In the genomic region with DNA sequence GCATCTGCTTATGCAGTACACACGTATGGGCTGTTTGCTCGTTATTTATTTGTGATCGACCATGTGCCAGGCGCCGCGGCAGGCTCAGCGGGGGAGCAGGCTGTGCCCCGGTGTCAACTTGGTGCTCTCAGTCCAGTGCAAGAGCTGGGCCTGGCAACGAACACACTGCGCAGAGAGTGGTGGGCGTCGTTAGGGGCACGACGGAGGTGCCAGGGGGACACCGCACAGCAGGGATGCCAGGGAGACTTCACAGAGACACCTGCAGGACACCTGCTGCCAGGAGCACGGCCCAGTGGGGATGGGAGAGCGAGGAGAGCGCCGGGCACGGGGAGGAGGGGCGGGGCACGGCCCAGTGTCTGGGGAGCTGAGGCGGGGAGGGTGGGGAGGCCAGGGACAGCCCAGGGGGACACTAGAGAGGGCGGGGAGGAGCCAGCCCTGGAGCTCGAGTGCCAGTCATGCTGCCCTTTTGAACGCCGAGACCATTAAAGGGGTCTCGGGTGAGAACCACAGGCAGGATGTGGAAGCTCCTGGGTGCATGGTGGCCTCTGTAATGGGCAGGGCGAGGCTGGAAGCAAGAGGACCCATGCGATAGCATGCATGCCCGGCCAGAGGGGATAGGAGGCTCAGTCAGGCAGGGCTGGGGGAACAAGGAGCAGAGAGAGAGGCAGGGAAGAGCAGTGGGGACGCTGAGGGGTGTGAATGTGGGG, we compare ENCODE assay signal across 17 cellular contexts. TPM values are rescaled to one million over a fixed set of nuclear protein-coding genes. Genes with fewer than 3 reads are reported as not detected.
DNase-seq lines count a peak whose midpoint lies in the region; ATAC-seq and TF ChIP-seq lines count a peak whose summit lies in the region.
"Had no signal": no experiment of that assay in that cellular context is flagged by ENCODE, and none has a peak within 500 bp of the region (broad histone marks: within the 10 kb centered on the region; RNA-seq: fewer than 3 reads in every experiment).

No MANE protein-coding gene starts in this region.

- POLR2A ChIA-PET in SK-N-SH (lab: Yijun Ruan, JAX), result no interaction called here
- POLR2A ChIA-PET in activated CD4-positive, alpha-beta T cell treated with anti-CD3 and anti-CD28 coated beads for 36 hours (lab: Charles Lee), result no interaction called here

- no peaks in the 10 kb centered on the region for H4K20me1 ChIP-seq in SK-N-SH (ENCODE audit: insufficient read depth)

- H3K27me3 Mint-ChIP-seq in immature natural killer cell (ENCODE audit: low read depth in 3 of 3), result peaks cover 16 to 36% (median 25%) of the 10 kb centered on the region in 3 donors
- H3K27me3 Mint-ChIP-seq in activated CD4-positive, alpha-beta T cell treated with anti-CD3 and anti-CD28 coated beads for 36 hours, result peaks cover 39% of the 10 kb centered on the region

- H3K9me2 ChIP-seq in SK-N-SH, result no peaks in the 10 kb centered on the region

- intact Hi-C loops in activated CD4-positive, alpha-beta T cell treated with anti-CD3 and anti-CD28 coated beads for 36 hours (cut with DNase I, micrococcal nuclease), result no loop called here

- CTCF ChIA-PET in SK-N-SH (lab: Yijun Ruan, JAX), result interaction anchor here (0.7 to 7.2 kb wide), 8 partner anchors 9 to 197 kb away, joined by 3 to 122 read pairs (median 4); no protein-coding TSS in a partner anchor
- CTCF ChIA-PET in activated CD4-positive, alpha-beta T cell treated with anti-CD3 and anti-CD28 coated beads for 36 hours (lab: Charles Lee), result interaction anchor here (0.6 to 2.1 kb wide), 7 partner anchors 8 to 184 kb away, joined by 3 to 10 read pairs (median 3); no protein-coding TSS in a partner anchor

- no peak overlapping the region for H3K27ac ChIP-seq in SK-N-SH (ENCODE audit: low read depth in 2 of 2, low read length in 1 of 2)
- H3K27ac ChIP-seq: KMS-11, PC-9 had no signal

- peaks cover 6% of the 10 kb centered on the region for H3F3A ChIP-seq in SK-N-SH (replicated peaks; ENCODE audit: insufficient read depth)

- H3K9ac ChIP-seq in SK-N-SH (no peak overlapping the region), skeletal muscle satellite cell (ENCODE audit: low read depth, low read length) (no peak overlapping the region)
- H3K9ac ChIP-seq: KMS-11 had no signal

- H3K27me3 ChIP-seq in SK-N-SH (ENCODE audit: insufficient read depth), result peaks cover 60% of the 10 kb centered on the region
- peaks cover 78% of the 10 kb centered on the region for H3K27me3 ChIP-seq in skeletal muscle satellite cell (ENCODE audit: control insufficient read depth, insufficient read depth, low read length)

- peak overlapping the region in 4 of 5 donors; percentile 12 to 71 (median 62) for H3K4me3 Mint-ChIP-seq in immature natural killer cell
- no peak overlapping the region for H3K4me3 Mint-ChIP-seq in activated CD4-positive, alpha-beta T cell treated with anti-CD3 and anti-CD28 coated beads for 36 hours

- ATAC-seq in SK-N-SH treated with all-trans-retinoic acid at 6 μM for 48 hours, result no peak
- no peak for ATAC-seq in HG03457 (IDR thresholded peaks at IDR 0.05; ENCODE audit: unreplicated experiment)
- no peak for ATAC-seq in activated CD4-positive, alpha-beta T cell treated with anti-CD3 and anti-CD28 coated beads for 36 hours

- H3K9me3 ChIP-seq in SK-N-SH (no peaks in the 10 kb centered on the region), skeletal muscle satellite cell (replicated peaks; ENCODE audit: low read length) (peaks cover 4% of the 10 kb centered on the region)

- WGBS in SK-N-SH (ENCODE audit: low lambda C conversion rate), result 28% methylated on average over 23 of the region's 32 CpGs

- no peaks in the 10 kb centered on the region for H3K9me3 Mint-ChIP-seq in immature natural killer cell
- H3K9me3 Mint-ChIP-seq in activated CD4-positive, alpha-beta T cell treated with anti-CD3 and anti-CD28 coated beads for 36 hours (ENCODE audit: low read depth), result peaks cover 3% of the 10 kb centered on the region
- H3K9me3 Mint-ChIP-seq: CD8-positive, alpha-beta T cell had no signal

- H3K4me2 ChIP-seq in SK-N-SH (peak overlapping the region; percentile 70), skeletal muscle satellite cell (ENCODE audit: low read length) (peak overlapping the region; percentile 75)
- H3K4me2 ChIP-seq: KMS-11, PC-9 had no signal

- peaks cover 0 to 4% (median 2%) of the 10 kb centered on the region in 3 donors for H3K36me3 Mint-ChIP-seq in immature natural killer cell
- H3K36me3 Mint-ChIP-seq in activated CD4-positive, alpha-beta T cell treated with anti-CD3 and anti-CD28 coated beads for 36 hours (ENCODE audit: low read depth), result no peaks in the 10 kb centered on the region
- H3K36me3 Mint-ChIP-seq: CD8-positive, alpha-beta T cell had no signal

- H3K27ac Mint-ChIP-seq in immature natural killer cell, result no peak overlapping the region
- H3K27ac Mint-ChIP-seq in activated CD4-positive, alpha-beta T cell treated with anti-CD3 and anti-CD28 coated beads for 36 hours, result no peak overlapping the region
- H3K27ac Mint-ChIP-seq: CD8-positive, alpha-beta T cell had no signal

- peaks cover 5 to 7% of the 10 kb centered on the region in 2 donors for H3K4me1 Mint-ChIP-seq in immature natural killer cell
- peaks cover 8% of the 10 kb centered on the region for H3K4me1 Mint-ChIP-seq in activated CD4-positive, alpha-beta T cell treated with anti-CD3 and anti-CD28 coated beads for 36 hours

- DNase-seq in SK-N-SH (no peak), NCI-H2171 (lab: John Stamatoyannopoulos, UW) (peak; percentile 52), immature natural killer cell (no peak)
- DNase-seq in activated CD4-positive, alpha-beta T cell treated with anti-CD3 and anti-CD28 coated beads for 36 hours, result no peak
- DNase-seq: CD8-positive, alpha-beta T cell; NCI-H1092; NCI-H2081; NCI-H748 treated with DMSO at 0.1 percent for 48 hours; PC-9 had no signal

- H2AFZ ChIP-seq in SK-N-SH (ENCODE audit: low read depth), result peak overlapping the region; percentile 52; the same call in 1 of the 2 replicates
- H2AFZ ChIP-seq: PC-9 had no signal

- H3K79me2 ChIP-seq in SK-N-SH (ENCODE audit: insufficient read depth), result no peaks in the 10 kb centered on the region

- H3K4me1 ChIP-seq in SK-N-SH (ENCODE audit: control insufficient read depth in 1 of 2, insufficient read depth in 2 of 2, low read depth in 1 of 2, low read length in 1 of 2) (peaks cover 0 to 13% of the 10 kb centered on the region in 2 experiments; a peak in 1 of 4 replicates), skeletal muscle satellite cell (ENCODE audit: control insufficient read depth, insufficient read depth, low read length) (peaks cover 18% of the 10 kb centered on the region)

- H3K36me3 ChIP-seq in SK-N-SH (replicated peaks in 1 of 2; ENCODE audit: control insufficient read depth in 1 of 2, insufficient read depth in 2 of 2, low read length in 1 of 2), result no peaks in the 10 kb centered on the region
- H3K36me3 ChIP-seq in skeletal muscle satellite cell (ENCODE audit: insufficient read depth, low read length), result no peaks in the 10 kb centered on the region

- no peak for TF ChIP-seq EP300 in SK-N-SH (IDR thresholded peaks at IDR 0.05; ENCODE audit: borderline replicate concordance in 1 of 2, low read depth in 1 of 2, low read length in 1 of 2)

- peak overlapping the region in 1 of 2 experiments; percentile 36; a peak in 2 of 4 replicates for H3K4me3 ChIP-seq in SK-N-SH (ENCODE audit: low read depth in 2 of 2, low read length in 1 of 2)
- no peak overlapping the region for H3K4me3 ChIP-seq in skeletal muscle satellite cell (ENCODE audit: low read length)
- H3K4me3 ChIP-seq: PC-9 had no signal

- TF ChIP-seq RAD21 in SK-N-SH (IDR thresholded peaks at IDR 0.05; ENCODE audit: low read length), result no peak

- TF ChIP-seq CTCF in SK-N-SH (IDR thresholded peaks at IDR 0.05), result no peak

TF ChIP-seq in SK-N-SH, 30 proteins besides CTCF, POLR2A, EP300 and RAD21:
- no peak for TF ChIP-seq NRF1 (IDR thresholded peaks at IDR 0.05; ENCODE audit: low read depth, low read length)
- no peak for TF ChIP-seq TAF1 (IDR thresholded peaks at IDR 0.05; ENCODE audit: borderline replicate concordance, low read depth, low read length)
- TF ChIP-seq, protein P1, sequence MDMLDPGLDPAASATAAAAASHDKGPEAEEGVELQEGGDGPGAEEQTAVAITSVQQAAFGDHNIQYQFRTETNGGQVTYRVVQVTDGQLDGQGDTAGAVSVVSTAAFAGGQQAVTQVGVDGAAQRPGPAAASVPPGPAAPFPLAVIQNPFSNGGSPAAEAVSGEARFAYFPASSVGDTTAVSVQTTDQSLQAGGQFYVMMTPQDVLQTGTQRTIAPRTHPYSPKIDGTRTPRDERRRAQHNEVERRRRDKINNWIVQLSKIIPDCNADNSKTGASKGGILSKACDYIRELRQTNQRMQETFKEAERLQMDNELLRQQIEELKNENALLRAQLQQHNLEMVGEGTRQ (IDR thresholded peaks at IDR 0.05; ENCODE audit: borderline replicate concordance, low read depth, low read length), result no peak

RNA-seq across cellular contexts. Expression of a gene that starts 0.7 kb away (rescaled TPM):
- 0.44 and 1.1 TPM in 2 replicates for polyA plus RNA-seq in SK-N-SH (2012; rRNA removed)
- polyA plus RNA-seq in SK-N-SH (2012; cell fraction: cytosol; rRNA removed), result 0.04 and 0.10 TPM in 2 replicates
- 6.2 and 6.7 TPM in 2 replicates for polyA plus RNA-seq in SK-N-SH (2012; cell fraction: nucleus; rRNA removed)
- not detected for polyA plus RNA-seq in immature natural killer cell
- total RNA-seq in skeletal muscle satellite cell (2012; rRNA removed), result not detected in 2 replicates
- total RNA-seq in activated CD4-positive, alpha-beta T cell treated with anti-CD3 and anti-CD28 coated beads for 36 hours, result not detected
- total RNA-seq: CD8-positive, alpha-beta T cell; Daoy; H4; MCF 10A; PC-9; SK-MEL-5 had no signal

RNA-seq across cellular contexts. Expression of a gene that starts 7.5 kb away (rescaled TPM):
- 0.03 TPM in 1 of 2 replicates, not detected in the other for polyA plus RNA-seq in SK-N-SH (2012; rRNA removed)
- polyA plus RNA-seq in SK-N-SH (2012; cell fraction: cytosol; rRNA removed), result not detected in 2 replicates
- 0.02 and 0.15 TPM in 2 replicates for polyA plus RNA-seq in SK-N-SH (2012; cell fraction: nucleus; rRNA removed)
- polyA plus RNA-seq in immature natural killer cell, result not detected
- not detected in 2 replicates for total RNA-seq in skeletal muscle satellite cell (2012; rRNA removed)
- total RNA-seq in activated CD4-positive, alpha-beta T cell treated with anti-CD3 and anti-CD28 coated beads for 36 hours, result not detected
- total RNA-seq: CD8-positive, alpha-beta T cell; Daoy; H4; MCF 10A; PC-9; SK-MEL-5 had no signal
